In genomic region chr11:35950082-35950481, GRCh38 we compare ENCODE assay signal across 20 cellular contexts. TPM values are rescaled to one million over a fixed set of nuclear protein-coding genes. Genes with fewer than 3 reads are reported as not detected.
DNase-seq lines count a peak whose midpoint lies in the region; ATAC-seq, FAIRE-seq and TF ChIP-seq lines count a peak whose summit lies in the region.
"Had no signal": no experiment of that assay in that cellular context is flagged by ENCODE, and none has a peak within 500 bp of the region (broad histone marks: within the 10 kb centered on the region; RNA-seq: fewer than 3 reads in every experiment).

No MANE protein-coding gene starts in this region.

- SMC1A ChIA-PET in GM12878 (lab: Charles Lee; ENCODE audit: uncharacterized antibody, unreplicated experiment) = interaction anchor here (1.0 to 1.2 kb wide), 3 partner anchors 12 to 18 kb away, joined by 3 to 4 read pairs (median 3); no protein-coding TSS in a partner anchor

- RAD21 ChIA-PET in GM12878 (lab: Charles Lee; ENCODE audit: unreplicated experiment) = interaction anchor here (1.1 kb wide), 1 partner anchor 128 kb away, joined by 4 read pairs; no protein-coding TSS in a partner anchor

- H3K9me3 ChIP-seq in GM12878 (replicated peaks; ENCODE audit: control insufficient read depth, insufficient read depth, low read length) = no peaks in the 10 kb centered on the region
- no peaks in the 10 kb centered on the region for H3K9me3 ChIP-seq in psoas muscle
- no peaks in the 10 kb centered on the region for H3K9me3 ChIP-seq in right atrium auricular region
- no peaks in the 10 kb centered on the region for H3K9me3 ChIP-seq in left ventricle myocardium inferior (replicated peaks)
- H3K9me3 ChIP-seq: BE2C, Caco-2 had no signal

- H3K4me1 ChIP-seq in GM12878 (ENCODE audit: control insufficient read depth, insufficient read depth, low read length) (no peaks in the 10 kb centered on the region), psoas muscle (peaks cover 34% of the 10 kb centered on the region), right atrium auricular region (no peaks in the 10 kb centered on the region), left ventricle myocardium inferior (peaks cover 2% of the 10 kb centered on the region)
- H3K4me1 ChIP-seq: BE2C, Caco-2 had no signal

- H3K27ac ChIP-seq in GM12878 (ENCODE audit: control insufficient read depth, insufficient read depth) = no peak overlapping the region
- no peak overlapping the region for H3K27ac ChIP-seq in psoas muscle
- H3K27ac ChIP-seq in right atrium auricular region = no peak overlapping the region
- H3K27ac ChIP-seq in left ventricle myocardium inferior (replicated peaks) = no peak overlapping the region

- in situ Hi-C loops in GM12878 (cut with MboI) = no loop called here

- peak; percentile 83 for DNase-seq in LNCaP clone FGC (ENCODE audit: low read depth)
- no peak for DNase-seq in GM12878 (ENCODE audit: low read depth, low spot score)
- DNase-seq in psoas muscle = no peak
- DNase-seq in right atrium auricular region (ENCODE audit: low spot score) = no peak
- DNase-seq in stimulated activated CD4-positive, alpha-beta T cell treated with anti-CD3 and anti-CD28 coated beads, Interleukin-4, amount 100 ng/mL, for 24 hours = no peak
- no peak for DNase-seq in left ventricle myocardium inferior
- DNase-seq: ACHN; BE2C; C1 segment of cervical spinal cord; Caco-2; CD4-positive, alpha-beta T cell; GDM1; H9; IMR-90 had no signal

- no peak for TF ChIP-seq EP300 in GM12878 (IDR thresholded peaks at IDR 0.05; ENCODE audit: borderline replicate concordance in 1 of 2, control insufficient read depth in 1 of 2, low read depth in 2 of 2, low read length in 2 of 2)

- intact Hi-C loops in GM12878 (cut with micrococcal nuclease; ENCODE audit: unreplicated experiment) (no loop called here), psoas muscle (cut with DNase I) (no loop called here), left ventricle myocardium inferior (cut with micrococcal nuclease) (no loop called here)

- no peaks in the 10 kb centered on the region for H3K79me2 ChIP-seq in GM12878 (ENCODE audit: control insufficient read depth, insufficient read depth, low read length)

- no peak overlapping the region for H2AFZ ChIP-seq in GM12878 (ENCODE audit: control insufficient read depth, low read depth, low read length)

- peak; percentile 17; the same call in 2 of the 3 replicates for ATAC-seq in GM12878
- peak; percentile 33 for ATAC-seq in esophagus mucosa
- ATAC-seq in psoas muscle = peak in 3 of 4 donors; percentile 19 to 55 (median 40)

- POLR2A ChIA-PET in GM12878 (lab: Charles Lee) = no interaction called here

- no peak overlapping the region for H3K9ac ChIP-seq in GM12878 (ENCODE audit: control insufficient read depth, insufficient read depth, low read length)

- no peak overlapping the region for H3K4me3 ChIP-seq in LNCaP clone FGC (ENCODE audit: low read depth, low read length)
- H3K4me3 ChIP-seq in GM12878 = no peak overlapping the region
- no peak overlapping the region for H3K4me3 ChIP-seq in psoas muscle
- H3K4me3 ChIP-seq in right atrium auricular region = no peak overlapping the region
- no peak overlapping the region for H3K4me3 ChIP-seq in left ventricle myocardium inferior

- TF ChIP-seq RAD21 in GM12878 (IDR thresholded peaks at IDR 0.05; ENCODE audit: insufficient read depth, low read depth, low read length) = no peak

- H3K27me3 ChIP-seq in GM12878 (replicated peaks in 1 of 2; ENCODE audit: control insufficient read depth in 2 of 2, insufficient read depth in 2 of 2, low read length in 1 of 2) (no peaks in the 10 kb centered on the region), psoas muscle (ENCODE audit: insufficient read depth in 3 of 3, low read length in 2 of 3) (no peaks in the 10 kb centered on the region), right atrium auricular region (no peaks in the 10 kb centered on the region), left ventricle myocardium inferior (ENCODE audit: low read depth) (peaks cover 7% of the 10 kb centered on the region)
- H3K27me3 ChIP-seq: BE2C had no signal

- no peaks in the 10 kb centered on the region for H4K20me1 ChIP-seq in GM12878 (ENCODE audit: control insufficient read depth, insufficient read depth)

- BruUV-seq in GM12878 (replicated peaks; lab: Mats Ljungman, UMichigan) = no TSS peak

- FAIRE-seq in GM12878 (lab: Jason Lieb, UNC) = no peak
- FAIRE-seq: A204.1, D721Med, GM19239, H1, HTR-8/SVneo had no signal

- TF ChIP-seq CTCF in LNCaP clone FGC (IDR thresholded peaks at IDR 0.05; ENCODE audit: control insufficient read depth, extremely low read depth, insufficient read depth) (no peak), GM12878 (IDR thresholded peaks at IDR 0.05 in 2 of 3, conservative IDR thresholded peaks at IDR 0.05 in 1 of 3; ENCODE audit: control insufficient read depth in 2 of 3, extremely low read depth in 1 of 3, insufficient read depth in 1 of 3, low read depth in 3 of 3, low read length in 3 of 3) (no peak), psoas muscle (IDR thresholded peaks at IDR 0.05) (no peak), right atrium auricular region (IDR thresholded peaks at IDR 0.05) (no peak), left ventricle myocardium inferior (IDR thresholded peaks at IDR 0.05; ENCODE audit: borderline replicate concordance) (no peak)

- TF ChIP-seq POLR2A in GM12878 (IDR thresholded peaks at IDR 0.05; ENCODE audit: low read depth, low read length) = no peak

- H3K36me3 ChIP-seq in GM12878 (ENCODE audit: control insufficient read depth in 2 of 2, insufficient read depth in 2 of 2, low read length in 1 of 2) (no peaks in the 10 kb centered on the region), psoas muscle (ENCODE audit: insufficient read depth in 1 of 2, low read depth in 1 of 2) (no peaks in the 10 kb centered on the region), right atrium auricular region (no peaks in the 10 kb centered on the region), left ventricle myocardium inferior (no peaks in the 10 kb centered on the region)
- H3K36me3 ChIP-seq: BE2C had no signal

- CTCF ChIA-PET in GM12878 (lab: Yijun Ruan, JAX) = interaction anchor here (1.7 to 2.1 kb wide), 2 partner anchors 37 to 128 kb away, joined by 4 to 9 read pairs; no protein-coding TSS in a partner anchor

- no peak overlapping the region for H3K4me2 ChIP-seq in GM12878 (ENCODE audit: control insufficient read depth, insufficient read depth)

- 18% methylated on average over 5 of the region's 5 CpGs for WGBS in GM12878 (ENCODE audit: insufficient coverage, insufficient replicate concordance, low lambda C conversion rate, missing lambda C conversion rate)
- 52 to 86% (median 58%) methylated on average over 5 of the region's 5 CpGs for WGBS in psoas muscle, 3 donors

TF ChIP-seq in GM12878, 131 proteins besides CTCF, POLR2A, EP300 and RAD21 (continues in another document):
- no peak for TF ChIP-seq RUNX3 (IDR thresholded peaks at IDR 0.05; ENCODE audit: low read length)
- TF ChIP-seq ZZZ3 (IDR thresholded peaks at IDR 0.05; ENCODE audit: control insufficient read depth, insufficient read length, low read depth) = no peak
- TF ChIP-seq ASH2L (IDR thresholded peaks at IDR 0.05; ENCODE audit: borderline replicate concordance, low read depth) = no peak
- no peak for TF ChIP-seq LARP7 (IDR thresholded peaks at IDR 0.05)
- no peak for TF ChIP-seq CHD2 (IDR thresholded peaks at IDR 0.05; ENCODE audit: borderline replicate concordance, low read depth, low read length)
- no peak for TF ChIP-seq RELA (IDR thresholded peaks at IDR 0.05; ENCODE audit: borderline replicate concordance, partially characterized antibody)
- TF ChIP-seq IRF3 (IDR thresholded peaks at IDR 0.05) = no peak

RNA-seq across cellular contexts. Expression of gene LDLRAD3, which starts 6.2 kb away (rescaled TPM):
- 23.5 and 23.7 TPM in 2 replicates for total RNA-seq in GM12878 (2013; cell fraction: nucleolus; rRNA removed)
- 8.8 and 9.3 TPM in 2 replicates for total RNA-seq in GM12878 (2014; rRNA removed)
- 7.9 and 8.0 TPM in 2 replicates for total RNA-seq in GM12878 (2014; rRNA removed; fragmentation: Illumina TruSeq; extraction: Trizol)
- total RNA-seq in GM12878 (2021) = 15.4 and 16.5 TPM in 2 replicates
- 0.22 TPM for polyA plus RNA-seq in GM12878 (2011; ENCODE audit: low read depth)
- polyA plus RNA-seq in GM12878 (2011; rRNA removed) = 1.3 and 2.7 TPM in 2 replicates
- 2.6 TPM in 2 replicates for polyA plus RNA-seq in GM12878 (2011; cell fraction: cytosol; rRNA removed)
- 1.9 and 2.9 TPM in 2 replicates for polyA plus RNA-seq in GM12878 (2011; cell fraction: nucleus; rRNA removed)
- 0.65 and 0.80 TPM in 2 replicates for polyA plus RNA-seq in GM12878 (2012)
- polyA plus RNA-seq in GM12878 (2014; fragmentation: Illumina TruSeq; extraction: Trizol) = 14.3 and 17.2 TPM in 2 replicates
- polyA plus RNA-seq in GM12878 (2014; fragmentation: Nextera tagmentation; extraction: Ambion mirVana) = 1 to 10 TPM; 2.5 to 3.1 TPM
- 12.0 and 14.1 TPM in 2 replicates for polyA plus RNA-seq in GM12878 (2014; rRNA removed)
- polyA plus RNA-seq in GM12878 (2016; fragmentation: Nextera tagmentation; extraction: Ambion mirVana) = 10 to 100 TPM; 13.0 to 14.5 TPM
- 1.8 and 3.3 TPM in 2 replicates for polyA minus RNA-seq in GM12878 (2011; rRNA and poly(A)+ RNA removed)
- polyA minus RNA-seq in GM12878 (2011; cell fraction: cytosol; rRNA and poly(A)+ RNA removed) = 2.5 and 4.4 TPM in 2 replicates
- polyA minus RNA-seq in GM12878 (2011; cell fraction: nucleus; rRNA and poly(A)+ RNA removed) = 1.5 and 2.6 TPM in 2 replicates
- total RNA-seq in esophagus mucosa = 7.2 TPM
- 10 to 100 TPM in 2 of 4 donors, 1 to 10 TPM in 2; 5.9 to 16.0 (median 9.6) TPM for total RNA-seq in psoas muscle
- polyA plus RNA-seq in psoas muscle = 10 to 100 TPM in 2 of 3 donors, 1 to 10 TPM in 1; 8.8 to 20.7 (median 18.0) TPM
- 1 to 10 TPM; 3.6 to 7.0 TPM for total RNA-seq in right atrium auricular region
- total RNA-seq in left ventricle myocardium inferior = 1.0 TPM
